Comparison of ENCODE assay signal across 27 cellular contexts in the genomic region with DNA sequence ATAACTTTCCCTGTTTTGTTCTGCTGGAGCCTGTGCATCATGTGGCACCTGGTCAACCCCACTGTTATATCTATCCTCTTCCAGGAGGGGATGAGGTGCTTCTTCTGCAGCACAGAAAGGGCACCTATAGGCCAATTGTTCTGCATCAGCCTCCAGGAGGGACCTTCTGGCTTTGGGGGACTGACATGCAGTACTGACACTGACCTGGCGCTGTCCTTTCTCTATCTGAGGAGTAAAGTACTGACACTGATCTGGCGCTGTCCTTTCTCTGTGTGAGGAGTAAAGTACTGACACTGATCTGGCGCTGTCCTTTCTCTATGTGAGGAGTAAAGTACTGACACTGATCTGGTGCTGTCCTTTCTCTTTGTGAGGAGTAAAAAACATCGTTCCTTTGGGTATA.
"Had no signal": no experiment of that assay in that cellular context is flagged by ENCODE, and none has a peak within 500 bp of the region (broad histone marks: within the 10 kb centered on the region; RNA-seq: fewer than 3 reads in every experiment).

No MANE protein-coding gene starts in this region.

- H3K27ac ChIP-seq: left ventricle myocardium inferior, pancreas, prostate gland, sigmoid colon, spleen, suprapubic skin, thoracic aorta, tibial artery, upper lobe of right lung had no signal

- H3K36me3 Mint-ChIP-seq: naive thymus-derived CD4-positive, alpha-beta T cell; natural killer cell treated with Interleukin-12 subunit alpha and Interleukin-12 subunit beta and Interleukin-15 and Interleukin-18, amount 100 ng/mL, for 72 hours; stimulated activated effector memory CD8-positive, alpha-beta T cell treated with anti-CD3 and anti-CD28 coated beads, Interleukin-12 subunit alpha, Interleukin-12 subunit beta, amount 100 ng/mL, for 72 hours had no signal

- ATAC-seq: mucosa of descending colon; naive thymus-derived CD4-positive, alpha-beta T cell; natural killer cell treated with Interleukin-12 subunit alpha and Interleukin-12 subunit beta and Interleukin-15 and Interleukin-18, amount 100 ng/mL, for 72 hours; pancreas; right cardiac atrium; stimulated activated effector memory CD8-positive, alpha-beta T cell treated with anti-CD3 and anti-CD28 coated beads, Interleukin-12 subunit alpha, Interleukin-12 subunit beta, amount 100 ng/mL, for 72 hours; upper lobe of right lung had no signal

- H3K4me1 Mint-ChIP-seq: naive thymus-derived CD4-positive, alpha-beta T cell; stimulated activated effector memory CD8-positive, alpha-beta T cell treated with anti-CD3 and anti-CD28 coated beads, Interleukin-12 subunit alpha, Interleukin-12 subunit beta, amount 100 ng/mL, for 72 hours had no signal

- H3K27ac Mint-ChIP-seq: naive thymus-derived CD4-positive, alpha-beta T cell; natural killer cell treated with Interleukin-12 subunit alpha and Interleukin-12 subunit beta and Interleukin-15 and Interleukin-18, amount 100 ng/mL, for 72 hours; stimulated activated effector memory CD8-positive, alpha-beta T cell treated with anti-CD3 and anti-CD28 coated beads, Interleukin-12 subunit alpha, Interleukin-12 subunit beta, amount 100 ng/mL, for 72 hours; stimulated activated naive CD8-positive, alpha-beta T cell treated with anti-CD3 and anti-CD28 coated beads, Interleukin-15, Interleukin-2, amounts not matched to agents 100 ng/mL and 50 ng/mL, for 24 hours had no signal

- H3K36me3 ChIP-seq: left ventricle myocardium inferior, pancreas, prostate gland, sigmoid colon, spleen, suprapubic skin, thoracic aorta, tibial artery, upper lobe of right lung had no signal

- H3K4me3 ChIP-seq: left ventricle myocardium inferior, lung, mucosa of descending colon, pancreas, prostate gland, sigmoid colon, spleen, suprapubic skin, thoracic aorta, tibial artery, upper lobe of right lung had no signal

- H3K27me3 Mint-ChIP-seq: naive thymus-derived CD4-positive, alpha-beta T cell; stimulated activated naive CD8-positive, alpha-beta T cell treated with anti-CD3 and anti-CD28 coated beads, Interleukin-15, Interleukin-2, amounts not matched to agents 100 ng/mL and 50 ng/mL, for 24 hours had no signal

- H3K27me3 ChIP-seq: pancreas, sigmoid colon, spleen, suprapubic skin, tibial artery, upper lobe of right lung had no signal

- FAIRE-seq: pancreas, small intestine, urothelium cell line had no signal

- H3K9me3 ChIP-seq: mucosa of descending colon, pancreas, prostate gland, suprapubic skin, thoracic aorta, tibial artery, upper lobe of right lung had no signal

- H3K4me3 Mint-ChIP-seq: naive thymus-derived CD4-positive, alpha-beta T cell; natural killer cell treated with Interleukin-12 subunit alpha and Interleukin-12 subunit beta and Interleukin-15 and Interleukin-18, amount 100 ng/mL, for 72 hours; stimulated activated effector memory CD8-positive, alpha-beta T cell treated with anti-CD3 and anti-CD28 coated beads, Interleukin-12 subunit alpha, Interleukin-12 subunit beta, amount 100 ng/mL, for 72 hours; stimulated activated naive CD8-positive, alpha-beta T cell treated with anti-CD3 and anti-CD28 coated beads, Interleukin-15, Interleukin-2, amounts not matched to agents 100 ng/mL and 50 ng/mL, for 24 hours had no signal

- H3K9me3 Mint-ChIP-seq: stimulated activated effector memory CD8-positive, alpha-beta T cell treated with anti-CD3 and anti-CD28 coated beads, Interleukin-12 subunit alpha, Interleukin-12 subunit beta, amount 100 ng/mL, for 72 hours had no signal

- H3K4me1 ChIP-seq: left ventricle myocardium inferior, pancreas, prostate gland, sigmoid colon, spleen, suprapubic skin, tibial artery, upper lobe of right lung had no signal

- DNase-seq: hypothalamus; islet precursor cell; left ventricle myocardium inferior; midbrain; mucosa of descending colon; naive thymus-derived CD4-positive, alpha-beta T cell; nucleus accumbens; pancreas; posterior cingulate gyrus; retina; right cardiac atrium; sigmoid colon; small intestine; spleen; stimulated activated CD4-positive, alpha-beta T cell treated with anti-CD3 and anti-CD28 coated beads, Interleukin-4, amount 100 ng/mL, for 24 hours; stimulated activated naive CD4-positive, alpha-beta T cell; tibial artery; trophoblast cell; upper lobe of right lung had no signal
